In the genomic region with DNA sequence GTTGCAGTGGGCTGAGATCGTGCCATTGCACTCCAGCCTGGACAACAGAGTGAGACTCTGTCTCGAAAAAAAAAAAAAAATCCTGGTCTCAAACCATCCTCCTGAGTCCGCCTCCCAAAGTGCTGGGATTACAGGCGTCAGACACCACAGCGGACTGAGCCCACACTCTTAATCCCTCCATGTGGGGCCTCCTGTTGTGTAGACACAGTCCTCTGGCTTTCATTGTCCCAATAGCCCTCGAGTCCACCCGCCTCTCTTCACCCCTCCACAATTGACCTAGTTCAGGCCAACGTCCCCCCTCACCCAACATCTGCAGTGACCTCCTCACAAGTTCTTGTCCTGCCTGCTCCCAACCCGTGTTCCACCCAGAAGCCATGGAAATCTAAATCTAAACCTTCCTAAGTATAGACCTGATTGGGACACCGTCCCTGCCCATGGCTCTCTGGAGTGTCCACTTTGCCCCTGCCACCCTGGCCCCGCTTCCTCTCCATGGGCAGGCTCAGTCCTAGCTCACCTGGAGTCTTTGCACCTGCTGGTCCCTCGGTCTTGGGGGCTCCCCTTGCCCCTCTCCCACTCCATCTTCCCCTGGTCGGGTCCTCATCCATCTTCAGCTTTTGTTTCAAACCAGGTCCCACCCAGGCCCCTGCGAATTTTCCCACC, we compare ENCODE assay signal across 12 cellular contexts. TPM values are rescaled to one million over a fixed set of nuclear protein-coding genes. Genes with fewer than 3 reads are reported as not detected.
DNase-seq lines count a peak whose midpoint lies in the region; ATAC-seq, FAIRE-seq and TF ChIP-seq lines count a peak whose summit lies in the region.
"Had no signal": no experiment of that assay in that cellular context is flagged by ENCODE, and none has a peak within 500 bp of the region (broad histone marks: within the 10 kb centered on the region; RNA-seq: fewer than 3 reads in every experiment).

No MANE protein-coding gene starts in this region.

- H2BK5ac ChIP-seq in H1 (ENCODE audit: low read depth, low read length) (no peak overlapping the region), mesendoderm (ENCODE audit: low read length) (no peak overlapping the region)

- no peak for TF ChIP-seq EP300 in H1 (IDR thresholded peaks at IDR 0.05; ENCODE audit: borderline replicate concordance in 1 of 2, low read depth in 2 of 2, low read length in 2 of 2)

- FAIRE-seq in H1 (lab: Jason Lieb, UNC), result no peak
- FAIRE-seq: G401.6 had no signal

- no peaks in the 10 kb centered on the region for H3K9me3 ChIP-seq in H1 (ENCODE audit: insufficient read depth in 2 of 2, low read depth in 1 of 2, low read length in 1 of 2)

- H3K18ac ChIP-seq in H1 (ENCODE audit: extremely low read depth, low read length) (no peak overlapping the region), mesendoderm (ENCODE audit: low read length) (no peak overlapping the region)

- H3K14ac ChIP-seq in H1 (ENCODE audit: insufficient read length), result no peak overlapping the region

- H4K5ac ChIP-seq in H1 (ENCODE audit: insufficient read length, low read depth, low read length) (no peak overlapping the region), mesendoderm (ENCODE audit: low read length) (no peak overlapping the region)

- no peak overlapping the region for H3K56ac ChIP-seq in H1 (replicated peaks; ENCODE audit: insufficient read length, low read depth, low read length)
- H3K56ac ChIP-seq in mesendoderm (ENCODE audit: low read length), result no peak overlapping the region

- H4K20me1 ChIP-seq in H1 (replicated peaks in 1 of 2; ENCODE audit: control insufficient read depth in 1 of 2, insufficient read depth in 2 of 2, low read length in 2 of 2), result no peaks in the 10 kb centered on the region

- intact Hi-C loops in left colon (cut with DNase I, micrococcal nuclease), result no loop called here

- no peak for TF ChIP-seq CTCF in H1 (IDR thresholded peaks at IDR 0.05; ENCODE audit: control extremely low read depth in 1 of 3, insufficient read depth in 1 of 3, low read depth in 1 of 3, low read length in 3 of 3)

- CTCF ChIA-PET in H1 (lab: Charles Lee; ENCODE audit: partially characterized antibody), result interaction anchor here (0.7 to 4.3 kb wide), 25 partner anchors 10 to 485 kb away, joined by 3 to 39 read pairs (median 3); no protein-coding TSS in a partner anchor

- no peak overlapping the region for H3K27ac ChIP-seq in H1 (ENCODE audit: low read depth, low read length)
- H3K27ac ChIP-seq in mesendoderm (ENCODE audit: low read depth, low read length), result no peak overlapping the region
- H3K27ac ChIP-seq: PC-9 had no signal

- H3K4ac ChIP-seq in H1 (replicated peaks; ENCODE audit: insufficient read length, low read depth, low read length), result no peak overlapping the region
- no peak overlapping the region for H3K4ac ChIP-seq in mesendoderm (ENCODE audit: low read depth, low read length)

- peak overlapping the region; percentile 68 for H3K27ac Mint-ChIP-seq in activated naive CD4-positive, alpha-beta T cell treated with anti-CD3 and anti-CD28 coated beads, Interleukin-2, amount 50 U/mL, for 24 hours

- H3K79me2 ChIP-seq in H1 (ENCODE audit: control insufficient read depth in 1 of 2, insufficient read depth in 2 of 2, low read length in 2 of 2) (no peaks in the 10 kb centered on the region), mesendoderm (ENCODE audit: control insufficient read depth, insufficient read depth, low read length) (no peaks in the 10 kb centered on the region)

- DNase-seq in activated naive CD4-positive, alpha-beta T cell treated with anti-CD3 and anti-CD28 coated beads, Interleukin-2, amount 50 U/mL, for 16 hours, result no peak
- DNase-seq in H1 (ENCODE audit: low read depth in 1 of 2, low spot score in 2 of 2), result no peak
- DNase-seq in mesendoderm, result peak; percentile 74
- DNase-seq in stimulated activated CD4-positive, alpha-beta T cell treated with anti-CD3 and anti-CD28 coated beads, Interleukin-4, amount 100 ng/mL, for 4 hours, result no peak
- DNase-seq in OCI-M2 (lab: John Stamatoyannopoulos, UW; ENCODE audit: unreplicated experiment), result no peak
- DNase-seq in left colon, result no peak
- DNase-seq: NCI-H226, PC-9, SHP77 treated with DMSO at 0.1 percent for 48 hours had no signal

- H2AK5ac ChIP-seq in H1 (ENCODE audit: low read depth, low read length), result no peak overlapping the region
- H2AK5ac ChIP-seq in mesendoderm (ENCODE audit: low read length), result no peak overlapping the region

- TF ChIP-seq RAD21 in H1 (IDR thresholded peaks at IDR 0.05 in 1 of 2, conservative IDR thresholded peaks at IDR 0.05 in 1 of 2; ENCODE audit: low read depth in 2 of 2, low read length in 2 of 2), result no peak

- H3K4me1 ChIP-seq in H1 (replicated peaks in 1 of 4; ENCODE audit: control insufficient read depth in 3 of 4, insufficient read depth in 4 of 4, low read length in 3 of 4) (no peaks in the 10 kb centered on the region; a peak in 2 of 7 replicates), mesendoderm (ENCODE audit: control insufficient read depth, low read depth, low read length) (no peaks in the 10 kb centered on the region)

- no peak overlapping the region for H3K4me3 Mint-ChIP-seq in activated naive CD4-positive, alpha-beta T cell treated with anti-CD3 and anti-CD28 coated beads, Interleukin-2, amount 50 U/mL, for 24 hours

- H2BK15ac ChIP-seq in H1 (ENCODE audit: low read length) (0 out of 2 replicates have a peak overlapping the region, but pooled peaks have one; percentile 72), mesendoderm (replicated peaks; ENCODE audit: low read depth) (no peak overlapping the region)

- peaks cover 2% of the 10 kb centered on the region for H3K27me3 Mint-ChIP-seq in activated naive CD4-positive, alpha-beta T cell treated with anti-CD3 and anti-CD28 coated beads, Interleukin-2, amount 50 U/mL, for 24 hours

- H2BK120ac ChIP-seq in H1 (replicated peaks; ENCODE audit: low read depth, low read length) (no peak overlapping the region), mesendoderm (ENCODE audit: low read depth, low read length) (no peak overlapping the region)

- H3K9me3 Mint-ChIP-seq in activated naive CD4-positive, alpha-beta T cell treated with anti-CD3 and anti-CD28 coated beads, Interleukin-2, amount 50 U/mL, for 24 hours, result no peaks in the 10 kb centered on the region

- POLR2A ChIA-PET in H1 (lab: Charles Lee; ENCODE audit: partially characterized antibody), result interaction anchor here (0.7 to 1.1 kb wide), 2 partner anchors 110 to 122 kb away, joined by 3 read pairs; no protein-coding TSS in a partner anchor

- no peaks in the 10 kb centered on the region; the same call in 1 of the 2 replicates for H3K23me2 ChIP-seq in H1 (ENCODE audit: low read depth, low read length)

- no peak overlapping the region for H2AFZ ChIP-seq in H1 (ENCODE audit: low read length)
- H2AFZ ChIP-seq: GM23338, PC-9 had no signal

- H3K79me1 ChIP-seq in H1 (ENCODE audit: low read depth, low read length) (peaks cover 2% of the 10 kb centered on the region; the same call in 1 of the 2 replicates), mesendoderm (ENCODE audit: low read length) (peaks cover 1% of the 10 kb centered on the region)

- H4K91ac ChIP-seq in H1 (replicated peaks; ENCODE audit: insufficient read length, low read length), result no peak overlapping the region

- 83% methylated on average over 13 of the region's 14 CpGs; no CpG with 5 or more reads in 1 of the 2 experiments for WGBS in H1 (ENCODE audit: extremely low coverage in 1 of 2, insufficient coverage in 1 of 2, insufficient read length in 1 of 2, insufficient replicate concordance in 2 of 2, low coverage in 1 of 2, low lambda C conversion rate in 2 of 2, missing lambda C conversion rate in 1 of 2), 2 experiments
- WGBS in mesendoderm (ENCODE audit: extremely low coverage, insufficient coverage, low lambda C conversion rate), result no CpG with 5 or more reads among the region's 14 CpGs

- H3K36me3 Mint-ChIP-seq in activated naive CD4-positive, alpha-beta T cell treated with anti-CD3 and anti-CD28 coated beads, Interleukin-2, amount 50 U/mL, for 24 hours, result peaks cover 4% of the 10 kb centered on the region

- H3K4me2 ChIP-seq in H1 (ENCODE audit: insufficient read depth in 1 of 2, low read depth in 2 of 2, low read length in 2 of 2), result no peak overlapping the region
- H3K4me2 ChIP-seq in mesendoderm (ENCODE audit: low read length), result no peak overlapping the region
- H3K4me2 ChIP-seq: PC-9 had no signal

- H3K4me3 ChIP-seq in H1 (ENCODE audit: extremely low read depth in 1 of 4, insufficient read depth in 2 of 4, low read depth in 3 of 4, low read length in 4 of 4) (no peak overlapping the region), mesendoderm (ENCODE audit: low read length) (no peak overlapping the region)
- H3K4me3 ChIP-seq: PC-9 had no signal

- H2BK12ac ChIP-seq in H1 (ENCODE audit: low read depth, low read length), result no peak overlapping the region

- no peaks in the 10 kb centered on the region for H3K36me3 ChIP-seq in H1 (ENCODE audit: control insufficient read depth in 2 of 4, insufficient read depth in 4 of 4, low read length in 3 of 4)
- H3K36me3 ChIP-seq in mesendoderm (ENCODE audit: control insufficient read depth, insufficient read depth, low read length), result no peaks in the 10 kb centered on the region

- H4K8ac ChIP-seq in H1 (ENCODE audit: extremely low read depth, insufficient read depth, low read length) (no peak overlapping the region), mesendoderm (ENCODE audit: low read depth, low read length) (no peak overlapping the region)

- TF ChIP-seq POLR2A in H1 (IDR thresholded peaks at IDR 0.05; ENCODE audit: control extremely low read depth in 1 of 2, low read depth in 2 of 2, low read length in 2 of 2), result no peak

- no peaks in the 10 kb centered on the region for H3K27me3 ChIP-seq in H1 (replicated peaks in 1 of 4; ENCODE audit: control insufficient read depth in 3 of 4, extremely low read depth in 1 of 4, insufficient read depth in 3 of 4, low read length in 3 of 4)
- no peaks in the 10 kb centered on the region for H3K27me3 ChIP-seq in mesendoderm (ENCODE audit: insufficient read depth, low read length, poor library complexity)

- no peak for ATAC-seq in left colon

- H3K23ac ChIP-seq in H1 (ENCODE audit: insufficient read length) (no peak overlapping the region), mesendoderm (ENCODE audit: low read length) (no peak overlapping the region)

- peaks cover 22% of the 10 kb centered on the region for H3K4me1 Mint-ChIP-seq in activated naive CD4-positive, alpha-beta T cell treated with anti-CD3 and anti-CD28 coated beads, Interleukin-2, amount 50 U/mL, for 24 hours

- no peak overlapping the region for H3K9ac ChIP-seq in H1 (replicated peaks in 1 of 4; ENCODE audit: extremely low read depth in 1 of 4, low read depth in 3 of 4, low read length in 3 of 4)
- no peak overlapping the region for H3K9ac ChIP-seq in mesendoderm (ENCODE audit: low read length)

- no peak overlapping the region for H2BK20ac ChIP-seq in H1 (ENCODE audit: low read length)

RNA-seq across cellular contexts. Expression of gene HAPSTR1, which starts 46.7 kb away (rescaled TPM):
- 63.1 and 66.1 TPM in 2 replicates for total RNA-seq in H1 (2021; fragmentation: NEBNext Ultra II Directional; extraction: Animal tissue kit (Norgen Biotek cat#: 25700))
- 11.6 and 11.9 TPM in 2 replicates for polyA plus RNA-seq in H1 (2011; rRNA removed)
- 16.9 TPM for polyA plus RNA-seq in H1 (2011; cell fraction: cytosol; rRNA removed)
- polyA plus RNA-seq in H1 (2011; cell fraction: nucleus; rRNA removed), result 9.7 TPM
- polyA plus RNA-seq in H1 (2012, experiment 1 of 2), result 14.3 to 21.6 TPM (median 17.4 TPM) in 4 replicates
- polyA plus RNA-seq in H1 (2012, experiment 2 of 2), result 3.4 TPM
- 22.2 TPM for polyA plus RNA-seq in H1 (2013, experiment 1 of 2)
- 21.7 TPM for polyA plus RNA-seq in H1 (2013, experiment 2 of 2)
- 38.0 and 41.9 TPM in 2 replicates for polyA minus RNA-seq in H1 (2011; rRNA and poly(A)+ RNA removed)
- polyA minus RNA-seq in H1 (2011; cell fraction: cytosol; rRNA and poly(A)+ RNA removed), result 29.7 TPM
- polyA minus RNA-seq in H1 (2011; cell fraction: nucleus; rRNA and poly(A)+ RNA removed), result 26.0 TPM
- 32.0 TPM for polyA plus RNA-seq in mesendoderm (2013, experiment 1 of 2)
- polyA plus RNA-seq in mesendoderm (2013, experiment 2 of 2), result 30.7 TPM
- 10 to 100 TPM; 46.4 to 58.9 TPM for total RNA-seq in left colon
